1 cellular context compared by ENCODE assay signal in the genomic region with DNA sequence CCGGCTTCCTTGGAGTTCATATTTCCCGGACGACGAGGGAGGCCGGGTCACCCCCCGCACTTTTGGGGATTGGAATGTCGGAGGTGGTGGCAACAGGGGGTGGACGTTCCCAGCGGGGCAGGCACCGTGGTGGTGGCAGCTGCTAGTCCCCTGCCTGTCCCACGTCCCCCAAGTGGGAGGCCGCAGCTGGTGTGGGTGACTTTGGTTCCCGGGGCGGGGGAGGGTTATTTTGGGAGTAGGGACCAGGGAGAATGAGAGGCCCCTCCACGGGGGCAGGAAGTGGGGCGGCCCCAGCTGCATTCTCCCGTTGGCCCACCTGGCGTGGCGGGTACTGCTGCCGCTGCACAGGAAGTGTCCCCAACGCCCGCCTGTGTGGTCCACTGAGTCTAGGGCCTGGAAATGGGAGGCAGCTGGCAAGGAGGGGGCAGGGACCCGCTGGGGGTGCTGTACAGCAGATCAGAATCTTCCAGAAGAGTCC.
TF ChIP-seq lines count a peak whose summit lies in the region.

No MANE protein-coding gene starts in this region.

TF ChIP-seq in SK-N-SH, 30 proteins besides CTCF, POLR2A, EP300 and RAD21 (continued from another document):
- no peak for TF ChIP-seq TAF1 (IDR thresholded peaks at IDR 0.05; ENCODE audit: borderline replicate concordance, low read depth, low read length)
- TF ChIP-seq MXI1 (IDR thresholded peaks at IDR 0.05; ENCODE audit: low read depth, low read length) = no peak
- TF ChIP-seq, protein P1, sequence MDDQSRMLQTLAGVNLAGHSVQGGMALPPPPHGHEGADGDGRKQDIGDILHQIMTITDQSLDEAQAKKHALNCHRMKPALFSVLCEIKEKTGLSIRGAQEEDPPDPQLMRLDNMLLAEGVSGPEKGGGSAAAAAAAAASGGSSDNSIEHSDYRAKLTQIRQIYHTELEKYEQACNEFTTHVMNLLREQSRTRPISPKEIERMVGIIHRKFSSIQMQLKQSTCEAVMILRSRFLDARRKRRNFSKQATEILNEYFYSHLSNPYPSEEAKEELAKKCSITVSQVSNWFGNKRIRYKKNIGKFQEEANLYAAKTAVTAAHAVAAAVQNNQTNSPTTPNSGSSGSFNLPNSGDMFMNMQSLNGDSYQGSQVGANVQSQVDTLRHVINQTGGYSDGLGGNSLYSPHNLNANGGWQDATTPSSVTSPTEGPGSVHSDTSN (IDR thresholded peaks at IDR 0.05) = no peak
